ENCODE assay signal across 29 cellular contexts in the genomic region with DNA sequence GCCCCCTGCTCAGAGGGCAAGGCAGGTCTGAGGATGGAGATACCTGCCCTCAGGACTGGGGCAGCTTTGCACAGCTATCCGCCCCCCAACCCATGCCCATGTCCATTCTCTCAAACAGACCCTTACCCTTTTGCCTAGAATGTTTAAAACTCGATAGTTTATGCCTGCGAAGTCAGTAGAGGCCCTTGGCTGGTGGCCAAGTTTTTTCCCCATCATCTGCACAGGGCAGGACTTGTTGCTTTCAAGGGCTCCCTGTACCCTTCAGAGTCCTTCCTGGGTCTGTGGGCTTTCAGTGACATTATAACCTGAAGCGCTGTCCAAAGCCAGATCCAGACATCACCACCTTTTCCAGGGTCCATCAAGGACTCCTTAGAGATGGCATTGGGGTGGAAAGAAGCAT.
"Had no signal": no experiment of that assay in that cellular context is flagged by ENCODE, and none has a peak within 500 bp of the region (broad histone marks: within the 10 kb centered on the region; RNA-seq: fewer than 3 reads in every experiment).

No MANE protein-coding gene starts in this region.

- H3K36me3 Mint-ChIP-seq: activated naive CD4-positive, alpha-beta T cell treated with anti-CD3 and anti-CD28 coated beads, Interleukin-2, amount 10 ng/mL, durations not matched to agents 7 days and 5 days; activated naive CD4-positive, alpha-beta T cell treated with anti-CD3 and anti-CD28 coated beads, Interleukin-2, amount 50 U/mL, for 72 hours; activated naive CD8-positive, alpha-beta T cell treated with anti-CD3 and anti-CD28 coated beads, Interleukin-2, amount 10 ng/mL, durations not matched to agents 7 days and 5 days; WTC11 had no signal

- H3K36me3 ChIP-seq: brain microvascular endothelial cell, gastrocnemius medialis, heart left ventricle had no signal

- H3K4me1 ChIP-seq: foreskin keratinocyte, gastrocnemius medialis had no signal

- H3K4me3 Mint-ChIP-seq: activated CD4-positive, alpha-beta memory T cell treated with anti-CD3 and anti-CD28 coated beads, Interleukin-2, amount 10 ng/mL, durations not matched to agents 7 days and 5 days; activated CD4-positive, alpha-beta T cell treated with anti-CD3 and anti-CD28 coated beads, Interleukin-2, amount 10 ng/mL, durations not matched to agents 7 days and 5 days; activated naive CD4-positive, alpha-beta T cell treated with anti-CD3 and anti-CD28 coated beads, Interleukin-2, amount 10 ng/mL, durations not matched to agents 7 days and 5 days; activated naive CD8-positive, alpha-beta T cell treated with anti-CD3 and anti-CD28 coated beads, Interleukin-2, amount 10 ng/mL, durations not matched to agents 7 days and 5 days; activated T-cell treated with anti-CD3 and anti-CD28 coated beads, Interleukin-2, amount 50 U/mL, for 24 hours; activated T-cell treated with anti-CD3 and anti-CD28 coated beads, Interleukin-2, amount 50 U/mL, for 72 hours; central memory CD8-positive, alpha-beta T cell; dendritic cell treated with granulocyte-macrophage colony-stimulating factor and Interleukin-4, amounts not matched to agents 40 ng/mL and 50 ng/mL, for 4 days; endodermal cell; WTC11 had no signal

- H3K9me3 Mint-ChIP-seq: activated CD4-positive, alpha-beta memory T cell treated with anti-CD3 and anti-CD28 coated beads, Interleukin-2, amount 10 ng/mL, durations not matched to agents 7 days and 5 days; activated CD4-positive, alpha-beta T cell treated with anti-CD3 and anti-CD28 coated beads, Interleukin-2, amount 10 ng/mL, durations not matched to agents 7 days and 5 days; activated naive CD4-positive, alpha-beta T cell treated with anti-CD3 and anti-CD28 coated beads, Interleukin-2, amount 10 ng/mL, durations not matched to agents 7 days and 5 days; activated naive CD4-positive, alpha-beta T cell treated with anti-CD3 and anti-CD28 coated beads, Interleukin-2, amount 50 U/mL, for 72 hours; activated naive CD8-positive, alpha-beta T cell treated with anti-CD3 and anti-CD28 coated beads, Interleukin-2, amount 10 ng/mL, durations not matched to agents 7 days and 5 days; activated T-cell treated with anti-CD3 and anti-CD28 coated beads, Interleukin-2, amount 50 U/mL, for 24 hours; activated T-cell treated with anti-CD3 and anti-CD28 coated beads, Interleukin-2, amount 50 U/mL, for 72 hours; central memory CD8-positive, alpha-beta T cell; dendritic cell treated with granulocyte-macrophage colony-stimulating factor and Interleukin-4, amounts not matched to agents 40 ng/mL and 50 ng/mL, for 4 days; endodermal cell; WTC11 had no signal

- H3K9me3 ChIP-seq: gastrocnemius medialis, heart left ventricle had no signal

- H3K4me3 ChIP-seq: coronary artery, dorsolateral prefrontal cortex, gastrocnemius medialis, heart left ventricle had no signal

- ATAC-seq: activated naive CD4-positive, alpha-beta T cell treated with anti-CD3 and anti-CD28 coated beads, Interleukin-2, amount 50 U/mL, for 72 hours; activated T-cell treated with anti-CD3 and anti-CD28 coated beads, Interleukin-2, amount 50 U/mL, for 72 hours; esophagus mucosa; foreskin keratinocyte; gastrocnemius medialis; heart left ventricle; WTC11 had no signal

- H3K27ac ChIP-seq: brain microvascular endothelial cell, coronary artery, dorsolateral prefrontal cortex, foreskin keratinocyte, gastrocnemius medialis, heart left ventricle, VCaP had no signal

- DNase-seq: activated CD4-positive, alpha-beta memory T cell treated with anti-CD3 and anti-CD28 coated beads, Interleukin-2, amount 10 ng/mL, durations not matched to agents 7 days and 5 days; activated CD4-positive, alpha-beta T cell treated with anti-CD3 and anti-CD28 coated beads for 1 hour; activated CD4-positive, alpha-beta T cell treated with anti-CD3 and anti-CD28 coated beads for 4 hours; activated CD4-positive, alpha-beta T cell treated with anti-CD3 and anti-CD28 coated beads, Interleukin-2, amount 10 ng/mL, durations not matched to agents 7 days and 5 days; activated CD4-positive, alpha-beta T cell treated with anti-CD3 and anti-CD28 coated beads, Interleukin-2, amount 50 U/mL, for 4 hours; activated CD8-positive, alpha-beta memory T cell treated with anti-CD3 and anti-CD28 coated beads, Interleukin-2, amount 50 U/mL, for 48 hours; activated gamma-delta T cell; activated naive CD4-positive, alpha-beta T cell; activated naive CD4-positive, alpha-beta T cell treated with anti-CD3 and anti-CD28 coated beads, Interleukin-2, amount 10 ng/mL, durations not matched to agents 7 days and 5 days; activated naive CD8-positive, alpha-beta T cell treated with anti-CD3 and anti-CD28 coated beads, Interleukin-2, amount 10 ng/mL, durations not matched to agents 7 days and 5 days; activated T-cell treated with anti-CD3 and anti-CD28 coated beads for 4 hours; activated T-cell treated with anti-CD3 and anti-CD28 coated beads, Interleukin-2, amount 50 U/mL, for 24 hours; activated T-cell treated with anti-CD3 and anti-CD28 coated beads, Interleukin-2, amount 50 U/mL, for 72 hours; brain microvascular endothelial cell; dorsolateral prefrontal cortex; effector memory CD4-positive, alpha-beta T cell; endodermal cell; foreskin keratinocyte; gastrocnemius medialis; glutamatergic neuron; heart left ventricle; T-helper 2 cell had no signal

- H3K27me3 ChIP-seq: brain microvascular endothelial cell had no signal

- H3K27ac Mint-ChIP-seq: activated CD4-positive, alpha-beta memory T cell treated with anti-CD3 and anti-CD28 coated beads, Interleukin-2, amount 10 ng/mL, durations not matched to agents 7 days and 5 days; activated CD4-positive, alpha-beta T cell treated with anti-CD3 and anti-CD28 coated beads, Interleukin-2, amount 10 ng/mL, durations not matched to agents 7 days and 5 days; activated naive CD4-positive, alpha-beta T cell treated with anti-CD3 and anti-CD28 coated beads, Interleukin-2, amount 10 ng/mL, durations not matched to agents 7 days and 5 days; activated naive CD4-positive, alpha-beta T cell treated with anti-CD3 and anti-CD28 coated beads, Interleukin-2, amount 50 U/mL, for 72 hours; activated naive CD8-positive, alpha-beta T cell treated with anti-CD3 and anti-CD28 coated beads, Interleukin-2, amount 10 ng/mL, durations not matched to agents 7 days and 5 days; activated T-cell treated with anti-CD3 and anti-CD28 coated beads, Interleukin-2, amount 50 U/mL, for 24 hours; activated T-cell treated with anti-CD3 and anti-CD28 coated beads, Interleukin-2, amount 50 U/mL, for 72 hours; dendritic cell treated with granulocyte-macrophage colony-stimulating factor and Interleukin-4, amounts not matched to agents 40 ng/mL and 50 ng/mL, for 4 days; endodermal cell; WTC11 had no signal

- H3K4me1 Mint-ChIP-seq: activated CD4-positive, alpha-beta memory T cell treated with anti-CD3 and anti-CD28 coated beads, Interleukin-2, amount 10 ng/mL, durations not matched to agents 7 days and 5 days; activated CD4-positive, alpha-beta T cell treated with anti-CD3 and anti-CD28 coated beads, Interleukin-2, amount 10 ng/mL, durations not matched to agents 7 days and 5 days; activated naive CD4-positive, alpha-beta T cell treated with anti-CD3 and anti-CD28 coated beads, Interleukin-2, amount 10 ng/mL, durations not matched to agents 7 days and 5 days had no signal
